ENCODE assay signal across 19 cellular contexts in genomic region chr19:8662263-8662662, GRCh38. TPM values are rescaled to one million over a fixed set of nuclear protein-coding genes. Genes with fewer than 3 reads are reported as not detected.
DNase-seq lines count a peak whose midpoint lies in the region; ATAC-seq and TF ChIP-seq lines count a peak whose summit lies in the region.
"Had no signal": no experiment of that assay in that cellular context is flagged by ENCODE, and none has a peak within 500 bp of the region (broad histone marks: within the 10 kb centered on the region; RNA-seq: fewer than 3 reads in every experiment).

No MANE protein-coding gene starts in this region.

- no peaks in the 10 kb centered on the region for H3K36me3 Mint-ChIP-seq in activated naive CD4-positive, alpha-beta T cell treated with anti-CD3 and anti-CD28 coated beads, Interleukin-2, amount 10 ng/mL, durations not matched to agents 7 days and 5 days
- no peaks in the 10 kb centered on the region for H3K36me3 Mint-ChIP-seq in chondrocyte (ENCODE audit: low read depth)
- H3K36me3 Mint-ChIP-seq: CD8-positive, alpha-beta T cell had no signal

- peaks cover 60% of the 10 kb centered on the region for H3K4me1 Mint-ChIP-seq in activated naive CD4-positive, alpha-beta T cell treated with anti-CD3 and anti-CD28 coated beads, Interleukin-2, amount 10 ng/mL, durations not matched to agents 7 days and 5 days
- H3K4me1 Mint-ChIP-seq in chondrocyte (ENCODE audit: low read depth): no peaks in the 10 kb centered on the region

- no peak overlapping the region for H3K4me3 ChIP-seq in HEK293 (ENCODE audit: low read depth, low read length)
- H3K4me3 ChIP-seq: PC-9 had no signal

- no peak for TF ChIP-seq CTCF in HEK293 (tag by site-specific recombination; IDR thresholded peaks at IDR 0.05)
- no peak for TF ChIP-seq CTCF in chondrocyte (IDR thresholded peaks at IDR 0.05)

- peaks cover 2% of the 10 kb centered on the region for H3K9me3 Mint-ChIP-seq in activated naive CD4-positive, alpha-beta T cell treated with anti-CD3 and anti-CD28 coated beads, Interleukin-2, amount 10 ng/mL, durations not matched to agents 7 days and 5 days
- no peaks in the 10 kb centered on the region for H3K9me3 Mint-ChIP-seq in chondrocyte (ENCODE audit: low read depth)
- H3K9me3 Mint-ChIP-seq: CD8-positive, alpha-beta T cell had no signal

- H3K27ac Mint-ChIP-seq in activated naive CD4-positive, alpha-beta T cell treated with anti-CD3 and anti-CD28 coated beads, Interleukin-2, amount 10 ng/mL, durations not matched to agents 7 days and 5 days: peak overlapping the region; percentile 70
- no peak overlapping the region for H3K27ac Mint-ChIP-seq in chondrocyte (ENCODE audit: unreplicated experiment)
- H3K27ac Mint-ChIP-seq: CD8-positive, alpha-beta T cell had no signal

- no peak overlapping the region for H3K4me3 Mint-ChIP-seq in activated naive CD4-positive, alpha-beta T cell treated with anti-CD3 and anti-CD28 coated beads, Interleukin-2, amount 10 ng/mL, durations not matched to agents 7 days and 5 days
- H3K4me3 Mint-ChIP-seq in chondrocyte (ENCODE audit: unreplicated experiment): no peak overlapping the region
- H3K4me3 Mint-ChIP-seq: CD8-positive, alpha-beta T cell had no signal

- DNase-seq in activated naive CD4-positive, alpha-beta T cell treated with anti-CD3 and anti-CD28 coated beads, Interleukin-2, amount 10 ng/mL, durations not matched to agents 7 days and 5 days: no peak
- no peak for DNase-seq in activated naive CD4-positive, alpha-beta T cell treated with anti-CD3 and anti-CD28 coated beads, Interleukin-2, amount 50 U/mL, for 16 hours
- DNase-seq in chondrocyte (ENCODE audit: low spot score): peak; percentile 34
- DNase-seq in posterior vena cava (ENCODE audit: low spot score): peak; percentile 45
- DNase-seq in NCI-H2107 treated with DMSO at 0.1 percent for 48 hours (lab: John Stamatoyannopoulos, UW; ENCODE audit: unreplicated experiment): no peak
- no peak for DNase-seq in Kasumi-1 (lab: John Stamatoyannopoulos, UW)
- DNase-seq: CD8-positive, alpha-beta T cell; DMS53; GOT3; KBM-7; NCI-H1417; NCI-H1930; NCI-H2171; NCI-H526; PC-9; SIG-M5 had no signal

- H3K4me1 ChIP-seq in HEK293 (ENCODE audit: control insufficient read depth, insufficient read depth, low read length): no peaks in the 10 kb centered on the region

- H3K27ac ChIP-seq in HEK293 (ENCODE audit: extremely low read depth, low read depth, low read length): no peak overlapping the region
- H3K27ac ChIP-seq: PC-9, RWPE1 had no signal

- H3K27me3 Mint-ChIP-seq in activated naive CD4-positive, alpha-beta T cell treated with anti-CD3 and anti-CD28 coated beads, Interleukin-2, amount 10 ng/mL, durations not matched to agents 7 days and 5 days: peaks cover 45% of the 10 kb centered on the region
- peaks cover 54% of the 10 kb centered on the region for H3K27me3 Mint-ChIP-seq in chondrocyte (ENCODE audit: low read depth)

- CTCF ChIA-PET in activated naive CD4-positive, alpha-beta T cell treated with anti-CD3 and anti-CD28 coated beads, Interleukin-2, amount 10 ng/mL, durations not matched to agents 7 days and 5 days (lab: Charles Lee): no interaction called here
- CTCF ChIA-PET in HEK293 (lab: Yijun Ruan, JAX): interaction anchor here (0.7 kb wide), 1 partner anchor 321 kb away, joined by 3 read pairs; no protein-coding TSS in a partner anchor

- H3K36me3 ChIP-seq in HEK293 (ENCODE audit: control insufficient read depth in 2 of 2, insufficient read depth in 1 of 2, low read length in 2 of 2): no peaks in the 10 kb centered on the region

- ATAC-seq in GM19455 (IDR thresholded peaks at IDR 0.05; ENCODE audit: unreplicated experiment): no peak
- ATAC-seq: CD8-positive, alpha-beta T cell had no signal

- POLR2A ChIA-PET in HEK293 (lab: Yijun Ruan, JAX): no interaction called here

- intact Hi-C loops in posterior vena cava (cut with DNase I): no loop called here

- H3K9me3 ChIP-seq in HEK293 (ENCODE audit: control insufficient read depth, insufficient read depth, low read depth, low read length): no peaks in the 10 kb centered on the region

TF ChIP-seq in HEK293, 187 proteins besides CTCF, POLR2A, EP300 and RAD21:
- TF ChIP-seq ZNF561 (tag by site-specific recombination; IDR thresholded peaks at IDR 0.05; ENCODE audit: borderline replicate concordance) (no peak), ZNF341 (tag by site-specific recombination; IDR thresholded peaks at IDR 0.05; ENCODE audit: low read depth) (0 out of 2 replicates have a peak, but pooled peaks have one; percentile 15), ZFHX2 (tag by site-specific recombination; conservative IDR thresholded peaks at IDR 0.05) (peak; percentile 36; the same call in 1 of the 2 replicates), EGR2 (tag by site-specific recombination; IDR thresholded peaks at IDR 0.05; ENCODE audit: low read depth) (0 out of 2 replicates have a peak, but pooled peaks have one; percentile 12), GLIS2 (tag by site-specific recombination; IDR thresholded peaks at IDR 0.05) (no peak), ZNF623 (tag by site-specific recombination; IDR thresholded peaks at IDR 0.05) (peak; percentile 71), KLF9 (tag by site-specific recombination; IDR thresholded peaks at IDR 0.05; ENCODE audit: low read depth) (no peak), PRDM1 (tag by site-specific recombination; IDR thresholded peaks at IDR 0.05) (peak; percentile 78; the same call in 1 of the 2 replicates)

RNA-seq across cellular contexts. Expression of gene NFILZ, which starts 31.8 kb away (rescaled TPM):
- total RNA-seq in chondrocyte (not detected in 3 replicates), posterior vena cava (not detected)
- total RNA-seq: CD8-positive, alpha-beta T cell; PC-9 had no signal

RNA-seq across cellular contexts. Expression of gene ACTL9, which starts 36.3 kb away (rescaled TPM):
- total RNA-seq in chondrocyte (not detected in 3 replicates), posterior vena cava (not detected)
- total RNA-seq: CD8-positive, alpha-beta T cell; PC-9 had no signal

RNA-seq across cellular contexts. Expression of gene ADAMTS10, which starts 51.7 kb away (rescaled TPM):
- total RNA-seq in chondrocyte: 69.3 to 100 TPM (median 73.6 TPM) in 3 replicates
- 10 to 100 TPM; 27.2 to 43.3 TPM for total RNA-seq in posterior vena cava
- total RNA-seq: PC-9 had no signal

RNA-seq across cellular contexts. Expression of gene OR2Z1, which starts 59.2 kb away (rescaled TPM):
- total RNA-seq in chondrocyte (not detected in 3 replicates), posterior vena cava (not detected)
- total RNA-seq: CD8-positive, alpha-beta T cell; PC-9 had no signal

Comparison
In these comparisons a context has a peak if more than half of its experiments do, and no peak if none do; other contexts are left out.
1. DNase-seq: peak in chondrocyte (single experiment) and posterior vena cava (single experiment); none in activated naive CD4-positive, alpha-beta T cell treated with anti-CD3 and anti-CD28 coated beads, Interleukin-2, amount 10 ng/mL, durations not matched to agents 7 days and 5 days (single experiment), activated naive CD4-positive, alpha-beta T cell treated with anti-CD3 and anti-CD28 coated beads, Interleukin-2, amount 50 U/mL, for 16 hours (single experiment), NCI-H2107 treated with DMSO at 0.1 percent for 48 hours (single experiment) and Kasumi-1 (0 of 2).